Comparison of ENCODE assay signal across 25 cellular contexts in genomic region chr11:69030324-69030723, GRCh38. TPM values are rescaled to one million over a fixed set of nuclear protein-coding genes. Genes with fewer than 3 reads are reported as not detected.
"Had no signal": no experiment of that assay in that cellular context is flagged by ENCODE, and none has a peak within 500 bp of the region (broad histone marks: within the 10 kb centered on the region; RNA-seq: fewer than 3 reads in every experiment).

No MANE protein-coding gene starts in this region.

- H3K27me3 ChIP-seq: esophagus squamous epithelium had no signal

- H3K4me3 Mint-ChIP-seq: activated CD8-positive, alpha-beta T cell treated with anti-CD3 and anti-CD28 coated beads for 36 hours; activated naive CD8-positive, alpha-beta T cell; activated T-cell treated with anti-CD3 and anti-CD28 coated beads, Interleukin-2, amount 50 U/mL, for 72 hours; central memory CD8-positive, alpha-beta T cell; memory B cell; naive thymus-derived CD8-positive, alpha-beta T cell; T-helper 17 cell; WTC11 had no signal

- H3K27ac Mint-ChIP-seq: activated CD8-positive, alpha-beta T cell treated with anti-CD3 and anti-CD28 coated beads for 36 hours; activated naive CD8-positive, alpha-beta T cell; activated T-cell treated with anti-CD3 and anti-CD28 coated beads, Interleukin-2, amount 50 U/mL, for 72 hours; memory B cell; T-helper 17 cell; WTC11 had no signal

- H3K9me3 Mint-ChIP-seq: activated CD8-positive, alpha-beta T cell treated with anti-CD3 and anti-CD28 coated beads for 36 hours; activated T-cell treated with anti-CD3 and anti-CD28 coated beads, Interleukin-2, amount 50 U/mL, for 72 hours; central memory CD8-positive, alpha-beta T cell; memory B cell; naive thymus-derived CD8-positive, alpha-beta T cell; WTC11 had no signal

- H3K27ac ChIP-seq: brain microvascular endothelial cell, coronary artery, foreskin keratinocyte, skin epidermis had no signal

- H3K36me3 Mint-ChIP-seq: activated naive CD8-positive, alpha-beta T cell; memory B cell; naive thymus-derived CD8-positive, alpha-beta T cell; WTC11 had no signal

- H3K4me3 ChIP-seq: coronary artery, esophagus squamous epithelium, skin epidermis had no signal

- ATAC-seq: activated CD8-positive, alpha-beta T cell treated with anti-CD3 and anti-CD28 coated beads for 36 hours; activated T-cell treated with anti-CD3 and anti-CD28 coated beads, Interleukin-2, amount 50 U/mL, for 72 hours; foreskin keratinocyte; left ventricle myocardium superior; naive thymus-derived CD8-positive, alpha-beta T cell; T-helper 17 cell; WTC11 had no signal

- H3K4me1 Mint-ChIP-seq: central memory CD8-positive, alpha-beta T cell had no signal

- H3K27me3 Mint-ChIP-seq: activated CD8-positive, alpha-beta T cell treated with anti-CD3 and anti-CD28 coated beads for 36 hours had no signal

- DNase-seq: activated CD4-positive, alpha-beta T cell treated with anti-CD3 and anti-CD28 coated beads for 48 hours; activated CD8-positive, alpha-beta T cell treated with anti-CD3 and anti-CD28 coated beads for 36 hours; activated gamma-delta T cell treated with Interleukin-2 at 50 U/mL for 16 hours; activated T-cell treated with anti-CD3 and anti-CD28 coated beads, Interleukin-2, amount 50 U/mL, for 72 hours; brain microvascular endothelial cell; effector CD4-positive, alpha-beta T cell; esophagus squamous epithelium; foreskin keratinocyte; head of caudate nucleus; kidney glomerular epithelial cell; left ventricle myocardium superior; naive thymus-derived CD8-positive, alpha-beta T cell; posterior cingulate gyrus; stimulated activated CD4-positive, alpha-beta T cell treated with anti-CD3 and anti-CD28 coated beads, Interleukin-4, amount 100 ng/mL, for 24 hours; stimulated activated naive CD4-positive, alpha-beta T cell; T-helper 17 cell; trophoblast cell had no signal

- H3K36me3 ChIP-seq: brain microvascular endothelial cell, esophagus squamous epithelium had no signal

- H3K4me1 ChIP-seq: foreskin keratinocyte had no signal

- H3K9me3 ChIP-seq: esophagus squamous epithelium had no signal

RNA-seq across cellular contexts. Expression of gene MRGPRF, which starts 17.3 kb away (rescaled TPM):
- total RNA-seq: activated CD8-positive, alpha-beta T cell treated with anti-CD3 and anti-CD28 coated beads for 36 hours; activated T-cell treated with anti-CD3 and anti-CD28 coated beads, Interleukin-2, amount 50 U/mL, for 72 hours; endothelial cell of umbilical vein; naive thymus-derived CD8-positive, alpha-beta T cell; T-helper 17 cell had no signal

RNA-seq across cellular contexts. Expression of gene MRGPRD, which starts 49.5 kb away (rescaled TPM):
- total RNA-seq: activated CD8-positive, alpha-beta T cell treated with anti-CD3 and anti-CD28 coated beads for 36 hours; activated T-cell treated with anti-CD3 and anti-CD28 coated beads, Interleukin-2, amount 50 U/mL, for 72 hours; endothelial cell of umbilical vein; esophagus squamous epithelium; foreskin keratinocyte; left ventricle myocardium superior; mucosa of gallbladder; naive thymus-derived CD8-positive, alpha-beta T cell; T-helper 17 cell; WTC11 had no signal
